ENCODE assay signal across 25 cellular contexts in the genomic region with DNA sequence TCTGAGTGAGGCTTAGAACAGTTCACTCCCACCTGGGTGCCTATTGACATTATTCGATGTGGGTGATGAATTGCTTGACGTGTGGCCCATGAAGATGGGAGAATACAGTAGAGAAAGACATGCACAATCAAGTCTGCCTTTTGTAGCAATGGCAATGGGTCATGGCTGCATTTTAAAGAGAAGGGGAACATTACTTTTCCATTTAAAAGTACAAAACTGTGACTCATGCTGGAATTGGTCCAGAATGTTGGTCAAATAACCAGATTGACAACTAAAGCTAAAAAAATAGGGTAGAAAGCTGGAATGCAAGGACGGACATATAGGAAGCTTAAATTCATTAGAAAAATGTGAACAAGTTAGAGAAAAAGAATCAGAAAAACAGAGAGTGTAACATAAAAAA.
DNase-seq lines count a peak whose midpoint lies in the region; ATAC-seq, FAIRE-seq and TF ChIP-seq lines count a peak whose summit lies in the region.
"Had no signal": no experiment of that assay in that cellular context is flagged by ENCODE, and none has a peak within 500 bp of the region (broad histone marks: within the 10 kb centered on the region; RNA-seq: fewer than 3 reads in every experiment).

No MANE protein-coding gene starts in this region.

- no peaks in the 10 kb centered on the region for H3K27me3 ChIP-seq in endothelial cell of umbilical vein (ENCODE audit: control insufficient read depth in 2 of 2, insufficient read depth in 2 of 2, low read length in 2 of 2)
- H3K27me3 ChIP-seq: heart right ventricle, uterus had no signal

- BruUV-seq in endothelial cell of umbilical vein (replicated peaks; lab: Mats Ljungman, UMichigan): no TSS peak

- dilution Hi-C loops in endothelial cell of umbilical vein (cut with MboI; ENCODE audit: extremely low pct_ligation_motif_present, low sequenced_read_pairs): no loop called here

- H3K36me3 Mint-ChIP-seq in osteocyte (ENCODE audit: unreplicated experiment): no peaks in the 10 kb centered on the region
- H3K36me3 Mint-ChIP-seq: activated naive CD4-positive, alpha-beta T cell treated with anti-CD3 and anti-CD28 coated beads, Interleukin-2, amount 50 U/mL, for 72 hours; natural killer cell treated with Interleukin-12 subunit alpha and Interleukin-12 subunit beta and Interleukin-15 and Interleukin-18, amount 100 ng/mL, for 72 hours had no signal

- peak overlapping the region; percentile 81 for H3K27ac Mint-ChIP-seq in osteocyte (ENCODE audit: unreplicated experiment)
- H3K27ac Mint-ChIP-seq: activated naive CD4-positive, alpha-beta T cell treated with anti-CD3 and anti-CD28 coated beads, Interleukin-2, amount 50 U/mL, for 72 hours; activated T-cell treated with anti-CD3 and anti-CD28 coated beads, Interleukin-2, amount 50 U/mL, for 72 hours; natural killer cell treated with Interleukin-12 subunit alpha and Interleukin-12 subunit beta and Interleukin-15 and Interleukin-18, amount 100 ng/mL, for 72 hours had no signal

- H3K4me3 Mint-ChIP-seq in osteocyte (ENCODE audit: unreplicated experiment): no peak overlapping the region
- H3K4me3 Mint-ChIP-seq: activated T-cell treated with anti-CD3 and anti-CD28 coated beads, Interleukin-2, amount 50 U/mL, for 72 hours; natural killer cell treated with Interleukin-12 subunit alpha and Interleukin-12 subunit beta and Interleukin-15 and Interleukin-18, amount 100 ng/mL, for 72 hours had no signal

- no peaks in the 10 kb centered on the region for H3K9me3 ChIP-seq in endothelial cell of umbilical vein (replicated peaks; ENCODE audit: control insufficient read depth, insufficient read depth, low read length)
- H3K9me3 ChIP-seq: Caco-2, esophagus squamous epithelium, heart right ventricle, uterus had no signal

- POLR2A ChIA-PET in endothelial cell of umbilical vein (lab: Charles Lee): no interaction called here

- intact Hi-C loops in endothelial cell of umbilical vein (cut with micrococcal nuclease): no loop called here

- no peak overlapping the region for H3K4me2 ChIP-seq in endothelial cell of umbilical vein (ENCODE audit: insufficient read depth, low read length)
- H3K4me2 ChIP-seq: smooth muscle cell had no signal

- H3K27ac ChIP-seq in endothelial cell of umbilical vein (ENCODE audit: insufficient read depth, low read depth, low read length): no peak overlapping the region
- H3K27ac ChIP-seq: esophagus squamous epithelium, heart right ventricle, uterus had no signal

- H3K4me1 Mint-ChIP-seq in osteocyte (ENCODE audit: unreplicated experiment): peaks cover 22% of the 10 kb centered on the region

- peaks cover 14% of the 10 kb centered on the region for H3K27me3 Mint-ChIP-seq in osteocyte (ENCODE audit: unreplicated experiment)

- ATAC-seq in HG02610 (IDR thresholded peaks at IDR 0.05; ENCODE audit: unreplicated experiment): no peak
- ATAC-seq: activated CD4-positive, CD25-positive, alpha-beta regulatory T cell treated with anti-CD3 and anti-CD28 coated beads, Interleukin-2, amount 50 U/mL, for 24 hours; activated naive CD4-positive, alpha-beta T cell treated with anti-CD3 and anti-CD28 coated beads, Interleukin-2, amount 50 U/mL, for 72 hours; activated T-cell treated with anti-CD3 and anti-CD28 coated beads, Interleukin-2, amount 50 U/mL, for 72 hours; heart right ventricle; natural killer cell treated with Interleukin-12 subunit alpha and Interleukin-12 subunit beta and Interleukin-15 and Interleukin-18, amount 100 ng/mL, for 72 hours had no signal

- H3K9me1 ChIP-seq in endothelial cell of umbilical vein (replicated peaks; ENCODE audit: control insufficient read depth, extremely low read depth, insufficient read depth, low read length): no peaks in the 10 kb centered on the region

- no peaks in the 10 kb centered on the region for H4K20me1 ChIP-seq in endothelial cell of umbilical vein (replicated peaks; ENCODE audit: control insufficient read depth, extremely low read depth, insufficient read depth, low read length)

- H3K79me2 ChIP-seq in endothelial cell of umbilical vein (ENCODE audit: control insufficient read depth, insufficient read depth, low read length): no peaks in the 10 kb centered on the region

- no peaks in the 10 kb centered on the region for H3K36me3 ChIP-seq in endothelial cell of umbilical vein (ENCODE audit: control insufficient read depth in 2 of 2, extremely low read depth in 1 of 2, insufficient read depth in 2 of 2, low read length in 2 of 2)
- H3K36me3 ChIP-seq: esophagus squamous epithelium, heart right ventricle, uterus had no signal

- TF ChIP-seq POLR2A in endothelial cell of umbilical vein (IDR thresholded peaks at IDR 0.05; ENCODE audit: low read depth, low read length): no peak

- H3K4me1 ChIP-seq in endothelial cell of umbilical vein (ENCODE audit: control insufficient read depth, extremely low read depth, insufficient read depth, low read length): no peaks in the 10 kb centered on the region
- H3K4me1 ChIP-seq: Caco-2, heart right ventricle, uterus had no signal

- CTCF ChIA-PET in endothelial cell of umbilical vein (lab: Charles Lee): interaction anchor here (1.4 kb wide), 1 partner anchor 602 kb away, joined by 6 read pairs; no protein-coding TSS in a partner anchor

- H3K4me3 ChIP-seq in endothelial cell of umbilical vein (replicated peaks in 1 of 3; ENCODE audit: insufficient read depth in 1 of 3, low read depth in 1 of 3, low read length in 3 of 3): no peak overlapping the region
- H3K4me3 ChIP-seq: esophagus squamous epithelium, heart right ventricle, smooth muscle cell, uterus had no signal

- FAIRE-seq in RCC 7860 (lab: Jason Lieb, UNC) (peak; percentile 46), endothelial cell of umbilical vein (lab: Jason Lieb, UNC) (no peak)
- FAIRE-seq: G401.6, GM12892 had no signal

- no peak overlapping the region for H2AFZ ChIP-seq in endothelial cell of umbilical vein (ENCODE audit: low read depth, low read length)

- DNase-seq in HPDE6-E6E7 (ENCODE audit: extremely low spot score) (peak; percentile 16), RCC 7860 (ENCODE audit: low spot score) (no peak), endothelial cell of umbilical vein (ENCODE audit: low read depth, low spot score) (peak; percentile 78), osteocyte (ENCODE audit: extremely low spot score, unreplicated experiment) (no peak), HuH-7 (ENCODE audit: low spot score) (no peak), NCI-H226 (no peak)
- DNase-seq: activated T-cell treated with anti-CD3 and anti-CD28 coated beads, Interleukin-2, amount 50 U/mL, for 72 hours; Caco-2; esophagus squamous epithelium; heart right ventricle; MV-4-11; NCI-H187; NCI-H524; posterior cingulate gyrus; stimulated activated CD8-positive, alpha-beta memory T cell treated with anti-CD3 and anti-CD28 coated beads, Interleukin-4, amount 100 ng/mL, for 48 hours; substantia nigra; T1000; uterus had no signal

- H3K9me3 Mint-ChIP-seq in osteocyte (ENCODE audit: unreplicated experiment): no peaks in the 10 kb centered on the region
- H3K9me3 Mint-ChIP-seq: activated naive CD4-positive, alpha-beta T cell treated with anti-CD3 and anti-CD28 coated beads, Interleukin-2, amount 50 U/mL, for 72 hours; activated T-cell treated with anti-CD3 and anti-CD28 coated beads, Interleukin-2, amount 50 U/mL, for 72 hours; natural killer cell treated with Interleukin-12 subunit alpha and Interleukin-12 subunit beta and Interleukin-15 and Interleukin-18, amount 100 ng/mL, for 72 hours had no signal

- H3K9ac ChIP-seq in endothelial cell of umbilical vein (replicated peaks; ENCODE audit: extremely low read depth, insufficient read depth, low read length): no peak overlapping the region

- no peak for TF ChIP-seq CTCF in endothelial cell of umbilical vein (IDR thresholded peaks at IDR 0.05; ENCODE audit: extremely low read depth in 1 of 2, insufficient read depth in 1 of 2, low read depth in 1 of 2, low read length in 2 of 2)
- TF ChIP-seq CTCF in osteocyte (IDR thresholded peaks at IDR 0.05): no peak

TF ChIP-seq in endothelial cell of umbilical vein, 7 proteins besides CTCF, POLR2A, EP300 and RAD21:
- TF ChIP-seq MYC (IDR thresholded peaks at IDR 0.05; ENCODE audit: low read depth, low read length): no peak
- TF ChIP-seq FOS (IDR thresholded peaks at IDR 0.05; ENCODE audit: borderline replicate concordance, insufficient read depth, low read length): peak; percentile 31
- TF ChIP-seq JUN (IDR thresholded peaks at IDR 0.05; ENCODE audit: borderline replicate concordance, insufficient read depth, insufficient read length, low read depth): peak; percentile 15
- TF ChIP-seq GATA2 (IDR thresholded peaks at IDR 0.05; ENCODE audit: insufficient read depth, insufficient read length, low read depth, low read length): no peak
TF ChIP-seq in endothelial cell of umbilical vein: peak in this region for 2.

Comparison
In these comparisons a context has a peak if more than half of its experiments do, and no peak if none do; other contexts are left out.
1. DNase-seq: peak in HPDE6-E6E7 (single experiment) and endothelial cell of umbilical vein (single experiment); none in RCC 7860 (single experiment), osteocyte (single experiment), HuH-7 (single experiment) and NCI-H226 (single experiment).